13 cellular contexts compared by ENCODE assay signal in the genomic region with DNA sequence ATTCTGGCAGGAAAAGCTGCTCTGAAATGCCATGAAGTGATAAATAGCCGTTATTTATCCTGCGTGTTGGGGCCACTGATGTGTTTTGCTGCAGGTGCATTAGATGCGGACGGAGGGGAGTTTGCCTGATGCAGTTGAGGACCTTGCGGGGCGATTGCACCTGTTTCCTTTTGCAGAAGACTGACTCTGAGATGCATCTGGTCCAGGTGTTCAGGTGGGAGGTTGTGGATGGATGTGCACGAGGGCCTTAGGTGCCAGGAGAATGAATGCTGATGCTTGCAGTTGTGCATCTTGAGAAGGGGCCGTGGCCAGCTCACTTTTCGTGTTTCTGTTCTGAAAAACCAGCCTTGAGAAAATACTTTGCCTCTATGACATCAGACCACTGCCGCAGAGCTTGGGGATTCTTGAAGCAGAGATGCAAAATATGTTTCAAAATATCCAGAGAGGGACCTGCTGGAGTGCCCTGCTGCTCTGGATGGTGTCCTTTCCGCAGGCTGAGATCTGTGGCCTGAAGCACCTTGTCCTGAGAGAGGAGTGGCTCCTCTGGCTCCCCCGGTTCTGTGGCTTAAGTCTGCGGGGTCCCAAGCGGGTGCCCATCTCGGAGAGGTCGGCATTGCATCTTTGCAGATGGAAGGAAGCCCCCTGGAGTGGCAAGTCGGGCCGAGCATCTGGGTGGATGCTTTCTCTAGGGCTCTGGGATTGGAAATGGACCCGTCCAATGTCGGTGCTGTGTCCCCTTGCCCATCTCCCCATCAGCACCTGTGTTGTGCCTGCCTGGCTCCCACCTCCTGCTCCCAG.
A peak's percentile ranks its signal among the peaks of the same experiment; 100 is the strongest.
DNase-seq lines count a peak whose midpoint lies in the region; ATAC-seq, FAIRE-seq and TF ChIP-seq lines count a peak whose summit lies in the region.
"Had no signal": no experiment of that assay in that cellular context is flagged by ENCODE, and none has a peak within 500 bp of the region (broad histone marks: within the 10 kb centered on the region; RNA-seq: fewer than 3 reads in every experiment).

No MANE protein-coding gene starts in this region.

- H3K9me3 ChIP-seq in esophagus muscularis mucosa (peaks cover 0 to 4% (median 0%) of the 10 kb centered on the region in 4 donors), suprapubic skin (no peaks in the 10 kb centered on the region), HepG2 (ENCODE audit: low read length) (no peaks in the 10 kb centered on the region)

- 86% methylated on average over 20 of the region's 20 CpGs for WGBS in esophagus muscularis mucosa
- 86% methylated on average over 20 of the region's 20 CpGs for WGBS in suprapubic skin
- 19% methylated on average over 10 of the region's 20 CpGs for WGBS in HepG2 (ENCODE audit: low lambda C conversion rate)

- TF ChIP-seq CTCF in CD14-positive monocyte (IDR thresholded peaks at IDR 0.05) (no peak), esophagus muscularis mucosa (IDR thresholded peaks at IDR 0.05) (no peak), osteocyte (IDR thresholded peaks at IDR 0.05) (no peak), suprapubic skin (IDR thresholded peaks at IDR 0.05) (no peak), HepG2 (CRISPR knock-in tag; IDR thresholded peaks at IDR 0.05) (no peak)

- no peaks in the 10 kb centered on the region for H3K79me2 ChIP-seq in HepG2 (ENCODE audit: insufficient read depth, low read length)

- ATAC-seq in HepG2, result no peak

- H3K4me3 Mint-ChIP-seq in CD14-positive monocyte (no peak overlapping the region), osteocyte (ENCODE audit: unreplicated experiment) (no peak overlapping the region)
- H3K4me3 Mint-ChIP-seq: CD8-positive, alpha-beta memory T cell had no signal

- H3K27ac Mint-ChIP-seq in CD14-positive monocyte, result no peak overlapping the region
- H3K27ac Mint-ChIP-seq in osteocyte (ENCODE audit: unreplicated experiment), result no peak overlapping the region
- H3K27ac Mint-ChIP-seq: CD8-positive, alpha-beta memory T cell had no signal

- in situ Hi-C loops in HepG2 (cut with HindIII; ENCODE audit: extremely low pct_ligation_motif_present, low pct_unique_long_range_greater_than_20kb), result no loop called here

- H3K9ac ChIP-seq in HepG2 (ENCODE audit: insufficient read depth, low read depth, low read length), result no peak overlapping the region
- H3K9ac ChIP-seq: BLaER1 treated with 17β-estradiol and CSF1 and Interleukin-3, amounts not matched to agents 10 nM and 100 nM had no signal

- H3K36me3 Mint-ChIP-seq in CD14-positive monocyte (no peaks in the 10 kb centered on the region), osteocyte (ENCODE audit: unreplicated experiment) (no peaks in the 10 kb centered on the region)
- H3K36me3 Mint-ChIP-seq: CD8-positive, alpha-beta memory T cell had no signal

- TF ChIP-seq EP300 in esophagus muscularis mucosa (IDR thresholded peaks at IDR 0.05) (no peak), suprapubic skin (IDR thresholded peaks at IDR 0.05) (no peak), HepG2 (IDR thresholded peaks at IDR 0.05; ENCODE audit: low read depth in 2 of 2, low read length in 2 of 2) (no peak), HepG2 (CRISPR knock-in tag; IDR thresholded peaks at IDR 0.05; ENCODE audit: borderline replicate concordance) (no peak)

- DNase-seq in CD14-positive monocyte (ENCODE audit: low spot score) (peak; percentile 30), RPMI8226 (peak; percentile 16), esophagus muscularis mucosa (ENCODE audit: extremely low spot score) (peak; percentile 90), osteocyte (ENCODE audit: extremely low spot score, unreplicated experiment) (peak; percentile 56), suprapubic skin (ENCODE audit: low spot score in 2 of 2) (no peak), LoVo (ENCODE audit: low spot score) (no peak), HepG2 (ENCODE audit: low spot score) (no peak)
- DNase-seq: CD8-positive, alpha-beta memory T cell; NCI-H1105; NCI-H2081 treated with DMSO at 0.1 percent for 48 hours; SHP77 treated with DMSO at 0.1 percent for 48 hours had no signal

- BruUV-seq in HepG2 (replicated peaks; lab: Mats Ljungman, UMichigan), result no TSS peak

- TF ChIP-seq POLR2A in esophagus muscularis mucosa (IDR thresholded peaks at IDR 0.05; ENCODE audit: low read depth), result no peak
- no peak for TF ChIP-seq POLR2A in suprapubic skin (IDR thresholded peaks at IDR 0.05)
- no peak for TF ChIP-seq POLR2A in HepG2 (IDR thresholded peaks at IDR 0.05; ENCODE audit: insufficient read depth in 1 of 2, low read depth in 2 of 2, low read length in 2 of 2)

- CTCF ChIA-PET in HepG2 (lab: Yijun Ruan, JAX; ENCODE audit: low intra/inter-chr PET ratio, low total read pairs), result no interaction called here

- H3K4me2 ChIP-seq in HepG2 (ENCODE audit: low read depth, low read length), result no peak overlapping the region
- H3K4me2 ChIP-seq: BLaER1 treated with 17β-estradiol and CSF1 and Interleukin-3, amounts not matched to agents 10 nM and 100 nM had no signal

- no peak overlapping the region for H3K27ac ChIP-seq in esophagus muscularis mucosa (replicated peaks in 1 of 4)
- H3K27ac ChIP-seq in suprapubic skin, result no peak overlapping the region
- no peak overlapping the region for H3K27ac ChIP-seq in HepG2 (ENCODE audit: extremely low read length, insufficient read depth, low read length)
- H3K27ac ChIP-seq: BLaER1 treated with 17β-estradiol and CSF1 and Interleukin-3, amounts not matched to agents 10 nM and 100 nM had no signal

- H3K27me3 Mint-ChIP-seq in CD14-positive monocyte (ENCODE audit: low read depth in 3 of 3) (peaks cover 0 to 7% (median 2%) of the 10 kb centered on the region in 3 donors), osteocyte (ENCODE audit: unreplicated experiment) (no peaks in the 10 kb centered on the region)

- H3K9me3 Mint-ChIP-seq in CD14-positive monocyte (peaks cover 0 to 11% (median 5%) of the 10 kb centered on the region in 7 donors), osteocyte (ENCODE audit: unreplicated experiment) (peaks cover 16% of the 10 kb centered on the region)

- H3K4me1 ChIP-seq in esophagus muscularis mucosa, result no peaks in the 10 kb centered on the region
- no peaks in the 10 kb centered on the region for H3K4me1 ChIP-seq in suprapubic skin
- no peaks in the 10 kb centered on the region for H3K4me1 ChIP-seq in HepG2 (ENCODE audit: insufficient read depth, low read length)
- H3K4me1 ChIP-seq: BLaER1 treated with 17β-estradiol and CSF1 and Interleukin-3, amounts not matched to agents 10 nM and 100 nM had no signal

- H3K27me3 ChIP-seq in esophagus muscularis mucosa (peaks cover 0 to 3% (median 0%) of the 10 kb centered on the region in 4 donors), suprapubic skin (no peaks in the 10 kb centered on the region), HepG2 (ENCODE audit: control insufficient read depth in 1 of 2, insufficient read depth in 2 of 2, low read length in 2 of 2) (peaks cover 1 to 2% of the 10 kb centered on the region in 2 experiments; a peak in 1 of 5 replicates)
- H3K27me3 ChIP-seq: BLaER1 treated with 17β-estradiol and CSF1 and Interleukin-3, amounts not matched to agents 10 nM and 100 nM had no signal

- H4K20me1 ChIP-seq in HepG2 (ENCODE audit: insufficient read depth, low read length), result no peaks in the 10 kb centered on the region
- H4K20me1 ChIP-seq: BLaER1 treated with 17β-estradiol and CSF1 and Interleukin-3, amounts not matched to agents 10 nM and 100 nM had no signal

- no peaks in the 10 kb centered on the region for H3K4me1 Mint-ChIP-seq in CD14-positive monocyte
- no peaks in the 10 kb centered on the region for H3K4me1 Mint-ChIP-seq in osteocyte (ENCODE audit: unreplicated experiment)

- POLR2A ChIA-PET in HepG2 (lab: Yijun Ruan, JAX), result no interaction called here

- no peak for TF ChIP-seq RAD21 in HepG2 (CRISPR knock-in tag; IDR thresholded peaks at IDR 0.05)

- intact Hi-C loops in CD14-positive monocyte (cut with micrococcal nuclease) (no loop called here), esophagus muscularis mucosa (cut with DNase I) (no loop called here), HepG2 (cut with micrococcal nuclease; ENCODE audit: unreplicated experiment) (no loop called here)

- no peak overlapping the region for H3K4me3 ChIP-seq in esophagus muscularis mucosa
- no peak overlapping the region for H3K4me3 ChIP-seq in suprapubic skin
- no peak overlapping the region for H3K4me3 ChIP-seq in HepG2 (replicated peaks in 1 of 3; ENCODE audit: insufficient read depth in 1 of 3, low read depth in 2 of 3, low read length in 3 of 3)
- H3K4me3 ChIP-seq: BLaER1 treated with 17β-estradiol and CSF1 and Interleukin-3, amounts not matched to agents 10 nM and 100 nM had no signal

- H3K36me3 ChIP-seq in esophagus muscularis mucosa, result no peaks in the 10 kb centered on the region
- H3K36me3 ChIP-seq in suprapubic skin, result no peaks in the 10 kb centered on the region
- no peaks in the 10 kb centered on the region for H3K36me3 ChIP-seq in HepG2 (replicated peaks in 1 of 2; ENCODE audit: control insufficient read depth in 1 of 2, insufficient read depth in 2 of 2, low read length in 2 of 2)
- H3K36me3 ChIP-seq: BLaER1 treated with 17β-estradiol and CSF1 and Interleukin-3, amounts not matched to agents 10 nM and 100 nM had no signal

- no peak overlapping the region for H2AFZ ChIP-seq in HepG2 (ENCODE audit: low read length)

- FAIRE-seq in HepG2 (lab: Jason Lieb, UNC), result no peak
- FAIRE-seq: D721Med had no signal

TF ChIP-seq in HepG2, 621 proteins besides CTCF, POLR2A, EP300 and RAD21 (continues in another document):
- TF ChIP-seq REL (CRISPR knock-in tag; conservative IDR thresholded peaks at IDR 0.05), result no peak
- no peak for TF ChIP-seq ZNF569 (CRISPR knock-in tag; IDR thresholded peaks at IDR 0.05; ENCODE audit: borderline replicate concordance)
- TF ChIP-seq ZNF224 (CRISPR knock-in tag; IDR thresholded peaks at IDR 0.05), result no peak
- no peak for TF ChIP-seq ZNF484 (CRISPR knock-in tag; IDR thresholded peaks at IDR 0.05; ENCODE audit: borderline replicate concordance, low read depth)
- TF ChIP-seq, protein P1, sequence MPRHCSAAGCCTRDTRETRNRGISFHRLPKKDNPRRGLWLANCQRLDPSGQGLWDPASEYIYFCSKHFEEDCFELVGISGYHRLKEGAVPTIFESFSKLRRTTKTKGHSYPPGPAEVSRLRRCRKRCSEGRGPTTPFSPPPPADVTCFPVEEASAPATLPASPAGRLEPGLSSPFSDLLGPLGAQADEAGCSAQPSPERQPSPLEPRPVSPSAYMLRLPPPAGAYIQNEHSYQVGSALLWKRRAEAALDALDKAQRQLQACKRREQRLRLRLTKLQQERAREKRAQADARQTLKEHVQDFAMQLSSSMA (CRISPR knock-in tag; IDR thresholded peaks at IDR 0.05), result no peak
- TF ChIP-seq HOXA5 (CRISPR knock-in tag; IDR thresholded peaks at IDR 0.05), result no peak

Comparison
In these comparisons a context has a peak if more than half of its experiments do, and no peak if none do; other contexts are left out.
1. DNase-seq: peak in CD14-positive monocyte (single experiment), RPMI8226 (single experiment), esophagus muscularis mucosa (single experiment) and osteocyte (single experiment); none in suprapubic skin (0 of 2), LoVo (single experiment) and HepG2 (single experiment).